8 cellular contexts compared by ENCODE assay signal in the genomic region with DNA sequence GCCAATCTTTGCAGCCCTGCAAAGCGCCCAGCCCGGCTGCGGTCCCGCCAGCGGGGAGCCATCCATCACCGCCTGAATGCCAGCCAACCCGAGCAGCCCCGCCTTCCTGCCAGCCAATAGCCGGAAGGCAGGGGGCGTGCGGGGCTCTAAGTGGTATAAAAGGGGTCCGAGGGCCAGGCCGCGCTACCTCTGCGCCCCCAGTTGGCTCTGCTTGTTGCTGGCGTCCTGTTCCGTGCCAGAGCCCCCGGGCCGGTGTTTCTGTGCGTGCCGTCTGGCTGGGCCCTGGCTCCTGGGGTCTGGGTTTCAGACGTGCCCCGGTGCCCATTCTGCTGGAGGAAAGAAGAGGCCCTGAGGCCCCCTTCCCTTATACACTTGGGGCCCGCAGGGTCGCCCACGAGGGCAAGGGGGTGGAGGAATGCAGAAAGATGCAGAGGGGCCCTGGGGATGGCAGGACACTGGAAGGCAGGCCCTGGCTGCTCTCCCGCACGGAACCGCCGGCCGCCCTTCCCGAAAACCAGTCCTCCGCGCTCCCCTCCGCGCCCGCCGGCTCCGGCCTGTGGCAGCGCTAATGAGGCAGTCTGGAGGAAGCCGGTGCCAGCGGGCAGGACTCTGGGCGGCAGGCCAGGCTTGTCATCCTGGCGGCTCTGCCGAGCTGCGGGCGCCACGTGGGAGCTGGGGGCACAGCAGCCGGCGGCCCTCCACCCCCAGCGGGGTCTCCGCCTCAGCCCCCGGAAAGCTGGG. TPM values are rescaled to one million over a fixed set of nuclear protein-coding genes. Genes with fewer than 3 reads are reported as not detected.
DNase-seq lines count a peak whose midpoint lies in the region; ATAC-seq and TF ChIP-seq lines count a peak whose summit lies in the region.

No MANE protein-coding gene starts in this region.

- H3F3A ChIP-seq in MM.1S (ENCODE audit: insufficient read depth, low read length), result peaks cover 21% of the 10 kb centered on the region

- H3K79me2 ChIP-seq in MM.1S (ENCODE audit: low read length), result no peaks in the 10 kb centered on the region

- H3K27me3 ChIP-seq in MM.1S (replicated peaks; ENCODE audit: insufficient read depth, low read length), result no peaks in the 10 kb centered on the region

- peak overlapping the region; percentile 95 for H3K4me2 ChIP-seq in MM.1S (ENCODE audit: low read depth, low read length)

- TF ChIP-seq CTCF in MM.1S (IDR thresholded peaks at IDR 0.05; ENCODE audit: low read length), result peak; percentile 9; the same call in 1 of the 2 replicates

- no peaks in the 10 kb centered on the region for H4K20me1 ChIP-seq in MM.1S (ENCODE audit: insufficient read depth, low read length)

- ATAC-seq in HG03521 (IDR thresholded peaks at IDR 0.05; ENCODE audit: unreplicated experiment), result no peak
- ATAC-seq in GM18519 (IDR thresholded peaks at IDR 0.05; ENCODE audit: low FRiP score, unreplicated experiment), result no peak

- peak overlapping the region; percentile 82 for H2AFZ ChIP-seq in MM.1S (ENCODE audit: low read length)

- intact Hi-C loops in cardiac septum (cut with DNase I), result loop anchor here (2.0 to 10.0 kb wide), 2 partner anchors 27 to 591 kb away; partner anchors contain the start of genes HOXB7 and HOXB8

- no peaks in the 10 kb centered on the region for H3K9me3 ChIP-seq in MM.1S (replicated peaks; ENCODE audit: insufficient read depth, low read length)

- H3K36me3 ChIP-seq in MM.1S (replicated peaks; ENCODE audit: insufficient read depth, low read length), result no peaks in the 10 kb centered on the region

- H3K4me1 ChIP-seq in MM.1S (ENCODE audit: low read length), result peaks cover 17% of the 10 kb centered on the region

- H3K27ac ChIP-seq in MM.1S (ENCODE audit: low read length), result no peak overlapping the region

- peak overlapping the region; percentile 30; the same call in 1 of the 2 replicates for H3K9ac ChIP-seq in MM.1S (ENCODE audit: low read length)

- DNase-seq in DMS153 (lab: John Stamatoyannopoulos, UW), result peak; percentile 66
- DNase-seq in MM.1S, result peak; percentile 69
- DNase-seq in SHP77 (lab: John Stamatoyannopoulos, UW), result peak; percentile 91 to 92
- peak; percentile 42 for DNase-seq in amniotic stem cell (lab: John Stamatoyannopoulos, UW)
- peak; percentile 91 for DNase-seq in cardiac septum (ENCODE audit: low spot score)
- DNase-seq in occipital lobe (lab: John Stamatoyannopoulos, UW), result peak; percentile 82

- H3K4me3 ChIP-seq in MM.1S (ENCODE audit: low read length), result peak overlapping the region; percentile 57

- H3K9me2 ChIP-seq in MM.1S (replicated peaks; ENCODE audit: insufficient read depth, low read length), result no peaks in the 10 kb centered on the region

RNA-seq across cellular contexts. Expression of gene COPZ2, which starts 14.0 kb away (rescaled TPM):
- total RNA-seq in cardiac septum (78.6 TPM), occipital lobe (1.7 TPM)

RNA-seq across cellular contexts. Expression of gene NFE2L1, which starts 24.6 kb away (rescaled TPM):
- total RNA-seq in cardiac septum, result 604 TPM
- total RNA-seq in occipital lobe, result 28.5 TPM

RNA-seq across cellular contexts. Expression of gene CDK5RAP3, which starts 52.7 kb away (rescaled TPM):
- 58.2 TPM for total RNA-seq in cardiac septum
- total RNA-seq in occipital lobe, result 61.6 TPM

Comparison
In these comparisons a context has a peak if more than half of its experiments do, and no peak if none do; other contexts are left out.
1. RNA of gene COPZ2, which starts 14.0 kb away (total RNA-seq): 78.6 TPM in cardiac septum (single experiment); 1.7 TPM in occipital lobe (single experiment); every median in the first group is over 10 times any median in the second.
2. RNA of gene NFE2L1, which starts 24.6 kb away (total RNA-seq): 604 TPM in cardiac septum (single experiment); 28.5 TPM in occipital lobe (single experiment); every median in the first group is over 10 times any median in the second.
3. Peak in every context shown above with its lines, with median percentiles within 50 percentile points of each other: DNase-seq.